In genomic region chr22:19846620-19847344, GRCh38 we compare ENCODE assay signal across 25 cellular contexts.
"Had no signal": no experiment of that assay in that cellular context is flagged by ENCODE, and none has a peak within 500 bp of the region (broad histone marks: within the 10 kb centered on the region; RNA-seq: fewer than 3 reads in every experiment).

No MANE protein-coding gene starts in this region.

- H3K27me3 ChIP-seq: adrenal gland, breast epithelium, tibial artery, vagina had no signal

- FAIRE-seq: astrocyte, kidney, TTC549 had no signal

- DNase-seq: activated CD4-positive, alpha-beta T cell treated with anti-CD3 and anti-CD28 coated beads for 48 hours; activated CD4-positive, CD25-positive, alpha-beta regulatory T cell; activated CD8-positive, alpha-beta memory T cell treated with anti-CD3 and anti-CD28 coated beads, Interleukin-2, amount 50 U/mL, for 4 hours; activated CD8-positive, alpha-beta T cell treated with anti-CD3 and anti-CD28 coated beads, Interleukin-2, amount 10 ng/mL, durations not matched to agents 7 days and 5 days; activated effector memory CD4-positive, alpha-beta T cell treated with anti-CD3 and anti-CD28 coated beads, Interleukin-2, amount 50 U/mL, for 16 hours; activated naive CD4-positive, alpha-beta T cell treated with anti-CD3 and anti-CD28 coated beads, Interleukin-2, amount 50 U/mL, for 16 hours; activated T-cell treated with anti-CD3 and anti-CD28 coated beads, Interleukin-2, amount 50 U/mL, for 72 hours; adrenal gland; foreskin melanocyte; glutamatergic neuron; kidney; nucleus accumbens; stimulated activated CD4-positive, alpha-beta T cell treated with anti-CD3 and anti-CD28 coated beads, Interleukin-12 subunit alpha, Interleukin-12 subunit beta, amount 100 ng/mL, for 4 hours; stimulated activated CD4-positive, alpha-beta T cell treated with anti-CD3 and anti-CD28 coated beads, Interleukin-1b, Interleukin-23, amount 100 ng/mL, for 48 hours; stimulated activated naive CD8-positive, alpha-beta T cell treated with anti-CD3 and anti-CD28 coated beads, Interleukin-15, Interleukin-2, amounts not matched to agents 100 U/mL and 50 U/mL, for 24 hours; substantia nigra; tibial artery had no signal

- H3K9me3 Mint-ChIP-seq: activated T-cell treated with anti-CD3 and anti-CD28 coated beads, Interleukin-2, amount 50 U/mL, for 72 hours; mesothelial cell of epicardium; nephron had no signal

- H3K4me3 ChIP-seq: adrenal gland, breast epithelium, coronary artery, tibial artery, vagina had no signal

- H3K36me3 ChIP-seq: breast epithelium had no signal

- ATAC-seq: activated CD8-positive, alpha-beta T cell treated with anti-CD3 and anti-CD28 coated beads, Interleukin-2, amount 10 ng/mL, durations not matched to agents 7 days and 5 days; activated T-cell treated with anti-CD3 and anti-CD28 coated beads, Interleukin-2, amount 50 U/mL, for 72 hours; left lobe of liver; stimulated activated naive CD8-positive, alpha-beta T cell treated with anti-CD3 and anti-CD28 coated beads, Interleukin-15, Interleukin-2, amounts not matched to agents 100 U/mL and 50 U/mL, for 24 hours had no signal

- H3K27ac ChIP-seq: coronary artery, tibial artery, vagina had no signal

- H3K27ac Mint-ChIP-seq: activated CD8-positive, alpha-beta T cell treated with anti-CD3 and anti-CD28 coated beads, Interleukin-2, amount 10 ng/mL, durations not matched to agents 7 days and 5 days; mesothelial cell of epicardium; nephron had no signal

- H3K4me3 Mint-ChIP-seq: activated CD8-positive, alpha-beta T cell treated with anti-CD3 and anti-CD28 coated beads, Interleukin-2, amount 10 ng/mL, durations not matched to agents 7 days and 5 days; activated T-cell treated with anti-CD3 and anti-CD28 coated beads, Interleukin-2, amount 50 U/mL, for 72 hours; mesothelial cell of epicardium; nephron had no signal

- H3K9me3 ChIP-seq: adrenal gland, tibial artery, vagina had no signal
